ENCODE assay signal across 23 cellular contexts in the genomic region with DNA sequence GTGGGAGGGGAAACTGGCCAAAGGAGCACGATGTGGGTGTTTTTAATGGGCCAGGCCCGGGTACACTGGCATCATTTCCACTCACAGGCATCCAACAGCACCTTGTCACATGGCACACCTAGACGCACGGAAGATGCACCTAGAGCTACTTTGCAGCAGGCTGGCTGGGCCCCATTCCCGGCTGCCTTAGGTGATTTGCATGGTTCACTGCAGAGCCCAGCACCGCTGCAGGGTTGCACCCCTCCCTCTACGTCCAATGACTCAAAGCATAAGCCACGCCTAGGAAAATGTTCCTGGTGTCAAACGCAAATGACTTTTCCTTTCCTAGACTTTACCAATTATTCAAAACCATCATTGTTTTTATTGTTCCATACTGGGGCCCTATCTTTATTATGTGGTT.
DNase-seq lines count a peak whose midpoint lies in the region; ATAC-seq and TF ChIP-seq lines count a peak whose summit lies in the region.
"Had no signal": no experiment of that assay in that cellular context is flagged by ENCODE, and none has a peak within 500 bp of the region (broad histone marks: within the 10 kb centered on the region; RNA-seq: fewer than 3 reads in every experiment).

No MANE protein-coding gene starts in this region.

- H3K4me1 ChIP-seq in CD8-positive, alpha-beta memory T cell (ENCODE audit: insufficient read depth, low read length), result no peaks in the 10 kb centered on the region
- no peaks in the 10 kb centered on the region for H3K4me1 ChIP-seq in PC-3 (ENCODE audit: insufficient read depth, low read length)
- H3K4me1 ChIP-seq: ascending aorta, neural progenitor cell, right lobe of liver had no signal

- no peak overlapping the region for H2AFZ ChIP-seq in PC-3 (ENCODE audit: low read length)
- H2AFZ ChIP-seq: neural progenitor cell had no signal

- no peaks in the 10 kb centered on the region for H3K27me3 Mint-ChIP-seq in T-helper 17 cell
- no peaks in the 10 kb centered on the region for H3K27me3 Mint-ChIP-seq in CD8-positive, alpha-beta memory T cell
- H3K27me3 Mint-ChIP-seq: activated naive CD8-positive, alpha-beta T cell treated with anti-CD3 and anti-CD28 coated beads for 36 hours; IgD-negative memory B cell had no signal

- no peaks in the 10 kb centered on the region for H4K20me1 ChIP-seq in PC-3 (ENCODE audit: low read length)

- H3K9ac ChIP-seq in PC-3 (ENCODE audit: low read length), result no peak overlapping the region
- H3K9ac ChIP-seq: neural progenitor cell had no signal

- no peak for DNase-seq in T-helper 17 cell
- peak; percentile 16 for DNase-seq in renal cortical epithelial cell (ENCODE audit: low read depth)
- no peak for DNase-seq in CD8-positive, alpha-beta memory T cell
- no peak for DNase-seq in PC-3
- no peak for DNase-seq in COLO668 (lab: John Stamatoyannopoulos, UW; ENCODE audit: unreplicated experiment)
- DNase-seq: activated effector memory CD4-positive, alpha-beta T cell treated with Interleukin-2 at 50 U/mL for 16 hours; activated naive CD8-positive, alpha-beta T cell treated with anti-CD3 and anti-CD28 coated beads for 36 hours; esophagus squamous epithelium; GOT3; NCI-H2029 treated with DMSO at 0.1 percent for 48 hours; NCI-H2227 treated with DMSO at 0.1 percent for 48 hours; right lobe of liver; RPMI8226; stimulated activated CD4-positive, alpha-beta T cell treated with anti-CD3 and anti-CD28 coated beads, Interleukin-12 subunit alpha, Interleukin-12 subunit beta, amount 100 ng/mL, for 4 hours; stimulated activated CD4-positive, alpha-beta T cell treated with anti-CD3 and anti-CD28 coated beads, Interleukin-4, amount 100 ng/mL, for 1 hour; trophoblast cell had no signal

- H3K4me1 Mint-ChIP-seq in T-helper 17 cell, result peaks cover 7% of the 10 kb centered on the region
- H3K4me1 Mint-ChIP-seq in CD8-positive, alpha-beta memory T cell, result no peaks in the 10 kb centered on the region
- H3K4me1 Mint-ChIP-seq: activated naive CD8-positive, alpha-beta T cell treated with anti-CD3 and anti-CD28 coated beads for 36 hours had no signal

- no peaks in the 10 kb centered on the region for H3K9me2 ChIP-seq in PC-3 (replicated peaks; ENCODE audit: low read length)

- no peaks in the 10 kb centered on the region for H3K79me2 ChIP-seq in PC-3 (ENCODE audit: low read length)

- H3K36me3 Mint-ChIP-seq in T-helper 17 cell (ENCODE audit: low read depth), result peaks cover 6% of the 10 kb centered on the region
- peaks cover 23 to 54% (median 27%) of the 10 kb centered on the region in 3 donors for H3K36me3 Mint-ChIP-seq in CD8-positive, alpha-beta memory T cell

- CTCF ChIA-PET in CD8-positive, alpha-beta memory T cell (lab: Charles Lee), result no interaction called here
- CTCF ChIA-PET in PC-3 (lab: Charles Lee), result no interaction called here

- ATAC-seq in GM18502 (IDR thresholded peaks at IDR 0.05; ENCODE audit: poor library complexity, unreplicated experiment) (peak; percentile 37), HG02870 (IDR thresholded peaks at IDR 0.05; ENCODE audit: unreplicated experiment) (peak; percentile 60), T-helper 17 cell (no peak), PC-3 (no peak)
- ATAC-seq: right lobe of liver had no signal

- H3K36me3 ChIP-seq in CD8-positive, alpha-beta memory T cell (ENCODE audit: insufficient read depth, low read length), result no peaks in the 10 kb centered on the region
- no peaks in the 10 kb centered on the region for H3K36me3 ChIP-seq in PC-3 (ENCODE audit: low read depth, low read length)
- H3K36me3 ChIP-seq: ascending aorta, esophagus squamous epithelium, neural progenitor cell, right lobe of liver had no signal

- H3K4me3 Mint-ChIP-seq in T-helper 17 cell, result no peak overlapping the region
- H3K4me3 Mint-ChIP-seq in CD8-positive, alpha-beta memory T cell, result no peak overlapping the region
- H3K4me3 Mint-ChIP-seq: activated naive CD8-positive, alpha-beta T cell treated with anti-CD3 and anti-CD28 coated beads for 36 hours; IgD-negative memory B cell; neural progenitor cell had no signal

- no peak overlapping the region for H3K4me2 ChIP-seq in PC-3 (ENCODE audit: low read length)
- H3K4me2 ChIP-seq: neural progenitor cell had no signal

- peak overlapping the region; percentile 12 for H3K27ac Mint-ChIP-seq in T-helper 17 cell
- H3K27ac Mint-ChIP-seq in CD8-positive, alpha-beta memory T cell, result no peak overlapping the region
- H3K27ac Mint-ChIP-seq: activated naive CD8-positive, alpha-beta T cell treated with anti-CD3 and anti-CD28 coated beads for 36 hours; neural progenitor cell had no signal

- no peaks in the 10 kb centered on the region for H3F3A ChIP-seq in PC-3 (ENCODE audit: low read length, unreplicated experiment)

- H3K27me3 ChIP-seq in CD8-positive, alpha-beta memory T cell (ENCODE audit: insufficient read depth, low read length, poor library complexity, severe bottlenecking), result no peaks in the 10 kb centered on the region
- no peaks in the 10 kb centered on the region for H3K27me3 ChIP-seq in PC-3 (ENCODE audit: low read length)
- H3K27me3 ChIP-seq: ascending aorta, esophagus squamous epithelium, neural progenitor cell, right lobe of liver had no signal

- intact Hi-C loops in PC-3 (cut with micrococcal nuclease), result no loop called here

- no peak overlapping the region for H3K27ac ChIP-seq in CD8-positive, alpha-beta memory T cell (ENCODE audit: low read depth, low read length)
- H3K27ac ChIP-seq in PC-3 (ENCODE audit: low read length), result no peak overlapping the region
- H3K27ac ChIP-seq: ascending aorta, C4-2B, coronary artery, neural progenitor cell, right lobe of liver had no signal

- no peak overlapping the region for H3K4me3 ChIP-seq in CD8-positive, alpha-beta memory T cell (ENCODE audit: low read length)
- H3K4me3 ChIP-seq in PC-3 (ENCODE audit: low read length), result no peak overlapping the region
- H3K4me3 ChIP-seq: ascending aorta, coronary artery, esophagus squamous epithelium, neural progenitor cell, right lobe of liver had no signal

- no peaks in the 10 kb centered on the region for H3K9me3 ChIP-seq in T-helper 17 cell (ENCODE audit: control insufficient read depth, low read length, poor library complexity, severe bottlenecking)
- H3K9me3 ChIP-seq in CD8-positive, alpha-beta memory T cell (ENCODE audit: low read length), result no peaks in the 10 kb centered on the region
- H3K9me3 ChIP-seq in PC-3 (ENCODE audit: low read length), result no peaks in the 10 kb centered on the region
- H3K9me3 ChIP-seq: ascending aorta, esophagus squamous epithelium, right lobe of liver had no signal

- TF ChIP-seq CTCF in PC-3 (conservative IDR thresholded peaks at IDR 0.05; ENCODE audit: low read depth, low read length), result no peak

- no TSS peak for BruUV-seq in PC-3 (replicated peaks; lab: Mats Ljungman, UMichigan)

- POLR2A ChIA-PET in CD8-positive, alpha-beta memory T cell (lab: Charles Lee), result no interaction called here
- POLR2A ChIA-PET in PC-3 (lab: Charles Lee; ENCODE audit: unreplicated experiment), result no interaction called here

- peaks cover 0 to 9% (median 7%) of the 10 kb centered on the region in 5 donors for H3K9me3 Mint-ChIP-seq in CD8-positive, alpha-beta memory T cell

Comparison
In these comparisons a context has a peak if more than half of its experiments do, and no peak if none do; other contexts are left out.
1. ATAC-seq: peak in GM18502 (single experiment) and HG02870 (single experiment); none in T-helper 17 cell (single experiment) and PC-3 (single experiment).